ENCODE assay signal across 22 cellular contexts in genomic region chr7:14210075-14210474, GRCh38.
"Had no signal": no experiment of that assay in that cellular context is flagged by ENCODE, and none has a peak within 500 bp of the region (broad histone marks: within the 10 kb centered on the region; RNA-seq: fewer than 3 reads in every experiment).

No MANE protein-coding gene starts in this region.

- H3K36me3 ChIP-seq: left ventricle myocardium inferior, sigmoid colon had no signal

- H3K27me3 Mint-ChIP-seq: activated naive CD8-positive, alpha-beta T cell treated with anti-CD3 and anti-CD28 coated beads for 36 hours; stimulated activated memory B cell treated with anti-CD40 and anti-IgM and Interleukin-4, amounts not matched to agents 10 μg/mL and 1 μg/mL and 100 μg/mL, for 72 hours; type B pancreatic cell had no signal

- H3K4me3 ChIP-seq: left ventricle myocardium inferior, sigmoid colon, testis had no signal

- DNase-seq: activated CD4-positive, alpha-beta T cell treated with anti-CD3 and anti-CD28 coated beads for 1 hour; activated CD4-positive, alpha-beta T cell treated with anti-CD3 and anti-CD28 coated beads, Interleukin-2, amount 50 U/mL, for 48 hours; activated naive CD8-positive, alpha-beta T cell treated with anti-CD3 and anti-CD28 coated beads for 36 hours; activated T-cell treated with anti-CD3 and anti-CD28 coated beads for 4 hours; amniotic stem cell; dermis blood vessel endothelial cell; effector memory CD8-positive, alpha-beta T cell; immature natural killer cell; kidney glomerular epithelial cell; left ventricle myocardium inferior; mammary epithelial cell; midbrain; nucleus accumbens; posterior cingulate gyrus; sigmoid colon; stimulated activated CD4-positive, alpha-beta T cell treated with anti-CD3 and anti-CD28 coated beads, Interleukin-4, amount 100 ng/mL, for 4 hours; testis had no signal

- H3K36me3 Mint-ChIP-seq: activated naive CD8-positive, alpha-beta T cell treated with anti-CD3 and anti-CD28 coated beads for 36 hours; immature natural killer cell; stimulated activated memory B cell treated with anti-CD40 and anti-IgM and Interleukin-4, amounts not matched to agents 10 μg/mL and 1 μg/mL and 100 μg/mL, for 72 hours; type B pancreatic cell had no signal

- H3K27me3 ChIP-seq: sigmoid colon, testis had no signal

- H3K27ac Mint-ChIP-seq: activated naive CD8-positive, alpha-beta T cell treated with anti-CD3 and anti-CD28 coated beads for 36 hours; activated T-helper 1 cell treated with anti-CD3 and anti-CD28 coated beads, Interleukin-12 subunit alpha, Interleukin-12 subunit beta, Interleukin-2, Interleukin-4 antibody, amounts not matched to agents 30 ng/mL and 10 ng/mL and 1 ng/mL, durations not matched to agents 14 hours and 24 hours and 36 hours; effector memory CD8-positive, alpha-beta T cell; immature natural killer cell; nephron; stimulated activated memory B cell treated with anti-CD40 and anti-IgM and Interleukin-4, amounts not matched to agents 10 μg/mL and 1 μg/mL and 100 μg/mL, for 72 hours; type B pancreatic cell had no signal

- H3K9me3 Mint-ChIP-seq: effector memory CD8-positive, alpha-beta T cell; nephron; stimulated activated memory B cell treated with anti-CD40 and anti-IgM and Interleukin-4, amounts not matched to agents 10 μg/mL and 1 μg/mL and 100 μg/mL, for 72 hours; type B pancreatic cell had no signal

- H3K4me3 Mint-ChIP-seq: activated naive CD8-positive, alpha-beta T cell treated with anti-CD3 and anti-CD28 coated beads for 36 hours; activated T-helper 1 cell treated with anti-CD3 and anti-CD28 coated beads, Interleukin-12 subunit alpha, Interleukin-12 subunit beta, Interleukin-2, Interleukin-4 antibody, amounts not matched to agents 30 ng/mL and 10 ng/mL and 1 ng/mL, durations not matched to agents 14 hours and 24 hours and 36 hours; effector memory CD8-positive, alpha-beta T cell; immature natural killer cell; nephron; stimulated activated memory B cell treated with anti-CD40 and anti-IgM and Interleukin-4, amounts not matched to agents 10 μg/mL and 1 μg/mL and 100 μg/mL, for 72 hours; type B pancreatic cell had no signal

- H3K4me1 ChIP-seq: sigmoid colon, testis had no signal

- H3K4me1 Mint-ChIP-seq: activated naive CD8-positive, alpha-beta T cell treated with anti-CD3 and anti-CD28 coated beads for 36 hours; immature natural killer cell; nephron; stimulated activated memory B cell treated with anti-CD40 and anti-IgM and Interleukin-4, amounts not matched to agents 10 μg/mL and 1 μg/mL and 100 μg/mL, for 72 hours had no signal

- ATAC-seq: effector memory CD8-positive, alpha-beta T cell; stimulated activated memory B cell treated with anti-CD40 and anti-IgM and Interleukin-4, amounts not matched to agents 10 μg/mL and 1 μg/mL and 100 μg/mL, for 72 hours had no signal

- H3K9me3 ChIP-seq: left ventricle myocardium inferior, testis had no signal

- H3K27ac ChIP-seq: left ventricle myocardium inferior, sigmoid colon, testis, VCaP had no signal
